ENCODE assay signal across 1 cellular context in genomic region chr22:27844656-27845602, GRCh38.
TF ChIP-seq lines count a peak whose summit lies in the region.

No MANE protein-coding gene starts in this region.

TF ChIP-seq in GM23338, 12 proteins besides CTCF, POLR2A, EP300 and RAD21 (continued from another document):
- TF ChIP-seq ZNF462 (CRISPR knock-in tag; IDR thresholded peaks at IDR 0.05), result no peak
- no peak for TF ChIP-seq ZNF331 (CRISPR knock-in tag; IDR thresholded peaks at IDR 0.05; ENCODE audit: low read depth)
TF ChIP-seq in GM23338: peak in this region for 0.
